ENCODE assay signal across 10 cellular contexts in genomic region chr2:27117995-27118524, GRCh38. TPM values are rescaled to one million over a fixed set of nuclear protein-coding genes. Genes with fewer than 3 reads are reported as not detected.
DNase-seq lines count a peak whose midpoint lies in the region; ATAC-seq and TF ChIP-seq lines count a peak whose summit lies in the region.
"Had no signal": no experiment of that assay in that cellular context is flagged by ENCODE, and none has a peak within 500 bp of the region (broad histone marks: within the 10 kb centered on the region; RNA-seq: fewer than 3 reads in every experiment).

No MANE protein-coding gene starts in this region.

- no peaks in the 10 kb centered on the region for H3K79me2 ChIP-seq in smooth muscle cell (ENCODE audit: low read depth)

- peak overlapping the region; percentile 85 for H3K4me2 ChIP-seq in smooth muscle cell

- H3K4me3 ChIP-seq in right cardiac atrium (ENCODE audit: low read length) (peak overlapping the region; percentile 36), smooth muscle cell (peak overlapping the region; percentile 42), mucosa of descending colon (no peak overlapping the region)

- H3K9ac ChIP-seq in smooth muscle cell (ENCODE audit: low read depth) = no peak overlapping the region

- H3K27me3 ChIP-seq in right cardiac atrium (ENCODE audit: control insufficient read depth, insufficient read depth) = no peaks in the 10 kb centered on the region
- peaks cover 68% of the 10 kb centered on the region for H3K27me3 ChIP-seq in smooth muscle cell (ENCODE audit: low read depth)

- peak overlapping the region; percentile 31 to 49 (median 37) for H3K4me3 Mint-ChIP-seq in T-cell
- H3K4me3 Mint-ChIP-seq: natural killer cell had no signal

- CTCF ChIA-PET in T-cell (lab: Charles Lee) = no interaction called here

- POLR2A ChIA-PET in T-cell (lab: Charles Lee) = no interaction called here

- no peak overlapping the region for H2AFZ ChIP-seq in smooth muscle cell (ENCODE audit: low read depth)

- no peak for ATAC-seq in T-cell (replicated peaks in 1 of 4)
- ATAC-seq in right cardiac atrium = no peak
- ATAC-seq in HG03439 (IDR thresholded peaks at IDR 0.05; ENCODE audit: unreplicated experiment) = no peak
- no peak for ATAC-seq in mucosa of descending colon
- ATAC-seq: natural killer cell had no signal

- H3K4me1 ChIP-seq in right cardiac atrium (ENCODE audit: control insufficient read depth, insufficient read depth, low read length) (peaks cover 3% of the 10 kb centered on the region), smooth muscle cell (ENCODE audit: low read depth) (peaks cover 5% of the 10 kb centered on the region), mucosa of descending colon (ENCODE audit: low read depth) (peaks cover 8% of the 10 kb centered on the region)

- H3K36me3 Mint-ChIP-seq in T-cell = peaks cover 2% of the 10 kb centered on the region
- H3K36me3 Mint-ChIP-seq: natural killer cell had no signal

- no peaks in the 10 kb centered on the region for H3F3A ChIP-seq in smooth muscle cell (ENCODE audit: low read depth)

- no peak for TF ChIP-seq CTCF in smooth muscle cell (IDR thresholded peaks at IDR 0.05; ENCODE audit: borderline replicate concordance, insufficient read depth, poor library complexity, severe bottlenecking)
- TF ChIP-seq CTCF in mucosa of descending colon (IDR thresholded peaks at IDR 0.05) = no peak

- H3K27ac Mint-ChIP-seq in T-cell = no peak overlapping the region
- H3K27ac Mint-ChIP-seq: natural killer cell had no signal

- peaks cover 13 to 33% of the 10 kb centered on the region in 2 donors for H3K27me3 Mint-ChIP-seq in T-cell

- WGBS in right cardiac atrium = 23% methylated on average over 14 of the region's 14 CpGs
- WGBS in smooth muscle cell (ENCODE audit: low lambda C conversion rate) = 32% methylated on average over 13 of the region's 14 CpGs

- H3K4me1 Mint-ChIP-seq in T-cell = peaks cover 5 to 15% (median 12%) of the 10 kb centered on the region in 3 donors

- intact Hi-C loops in right cardiac atrium (cut with DNase I) (no loop called here), mucosa of descending colon (cut with DNase I, micrococcal nuclease) (no loop called here)

- H3K9me3 Mint-ChIP-seq in T-cell = no peaks in the 10 kb centered on the region
- H3K9me3 Mint-ChIP-seq: natural killer cell had no signal

- no peaks in the 10 kb centered on the region for H3K36me3 ChIP-seq in smooth muscle cell (ENCODE audit: low read depth)
- no peaks in the 10 kb centered on the region for H3K36me3 ChIP-seq in mucosa of descending colon (ENCODE audit: low read depth)

- no peak overlapping the region for H3K27ac ChIP-seq in right cardiac atrium (ENCODE audit: low read length)
- no peak overlapping the region for H3K27ac ChIP-seq in smooth muscle cell (ENCODE audit: low read depth)

- H4K20me1 ChIP-seq in smooth muscle cell (ENCODE audit: low read depth) = no peaks in the 10 kb centered on the region

- H3K9me3 ChIP-seq in right cardiac atrium (ENCODE audit: control insufficient read depth, low read length) (no peaks in the 10 kb centered on the region), smooth muscle cell (replicated peaks; ENCODE audit: low read depth) (no peaks in the 10 kb centered on the region), mucosa of descending colon (no peaks in the 10 kb centered on the region)

- DNase-seq in NCI-H2227 treated with DMSO at 0.1 percent for 48 hours (lab: John Stamatoyannopoulos, UW) (peak; percentile 13), NCI-H2227 (lab: John Stamatoyannopoulos, UW; ENCODE audit: unreplicated experiment) (no peak), T-cell (no peak), right cardiac atrium (peak in 1 of 3 donors; percentile 59), smooth muscle cell (lab: John Stamatoyannopoulos, UW; ENCODE audit: unreplicated experiment) (no peak), foreskin melanocyte (no peak), mucosa of descending colon (no peak)
- DNase-seq: natural killer cell had no signal

RNA-seq across cellular contexts. Expression of gene CGREF1, which starts 0.9 kb away (rescaled TPM):
- total RNA-seq in T-cell = 1 to 10 TPM in 1 of 5 donors, under 1 TPM in 3, not detected in 1; 0.21 to 1.1 (median 0.34) TPM
- total RNA-seq in right cardiac atrium = 1 to 10 TPM; 4.0 to 9.6 (median 5.6) TPM
- polyA plus RNA-seq in right cardiac atrium = 4.7 TPM
- 0.27 TPM in 1 of 2 replicates, not detected in the other for total RNA-seq in smooth muscle cell
- polyA plus RNA-seq in smooth muscle cell = 0.85 and 0.97 TPM in 2 replicates
- total RNA-seq in mucosa of descending colon = 1 to 10 TPM in 2 of 3 donors, under 1 TPM in 1; 0.41 to 1.9 (median 1.5) TPM
- total RNA-seq: natural killer cell had no signal

RNA-seq across cellular contexts. Expression of gene ABHD1, which starts 5.6 kb away (rescaled TPM):
- total RNA-seq in T-cell (1 to 10 TPM in 3 of 5 donors, under 1 TPM in 2; 0.66 to 1.4 (median 1.2) TPM), right cardiac atrium (1 to 10 TPM; 1.6 to 4.7 (median 2.6) TPM), smooth muscle cell (not detected in 2 replicates), mucosa of descending colon (under 1 TPM in 2 of 3 donors, not detected in 1; 0.19 to 0.22 TPM)
- polyA plus RNA-seq in right cardiac atrium (5.1 TPM), smooth muscle cell (0.13 TPM in 1 of 2 replicates, not detected in the other)

RNA-seq across cellular contexts. Expression of gene PREB, which starts 16.4 kb away (rescaled TPM):
- total RNA-seq in T-cell = 10 to 100 TPM; 23.3 to 62.2 (median 59.9) TPM
- 10 to 100 TPM; 46.3 to 52.7 (median 47.9) TPM for total RNA-seq in right cardiac atrium
- 48.5 TPM for polyA plus RNA-seq in right cardiac atrium
- 44.9 and 53.2 TPM in 2 replicates for total RNA-seq in smooth muscle cell
- 62.6 and 78.5 TPM in 2 replicates for polyA plus RNA-seq in smooth muscle cell
- total RNA-seq in mucosa of descending colon = 10 to 100 TPM; 32.8 to 47.0 (median 45.0) TPM

RNA-seq across cellular contexts. Expression of gene PRR30, which starts 21.1 kb away (rescaled TPM):
- total RNA-seq in T-cell (not detected), right cardiac atrium (not detected), smooth muscle cell (not detected in 2 replicates), mucosa of descending colon (not detected)
- polyA plus RNA-seq in right cardiac atrium (not detected), smooth muscle cell (not detected in 2 replicates)
- total RNA-seq: natural killer cell, subcutaneous adipose tissue had no signal

RNA-seq across cellular contexts. Expression of gene TCF23, which starts 30.7 kb away (rescaled TPM):
- not detected for total RNA-seq in T-cell
- total RNA-seq in right cardiac atrium = under 1 TPM; 0.06 to 0.15 (median 0.11) TPM
- polyA plus RNA-seq in right cardiac atrium = 0.05 TPM
- not detected in 2 replicates for total RNA-seq in smooth muscle cell
- not detected in 2 replicates for polyA plus RNA-seq in smooth muscle cell
- total RNA-seq in mucosa of descending colon = under 1 TPM in 2 of 3 donors, not detected in 1; 0.05 to 0.23 TPM
- total RNA-seq: natural killer cell had no signal
